In the genomic region with DNA sequence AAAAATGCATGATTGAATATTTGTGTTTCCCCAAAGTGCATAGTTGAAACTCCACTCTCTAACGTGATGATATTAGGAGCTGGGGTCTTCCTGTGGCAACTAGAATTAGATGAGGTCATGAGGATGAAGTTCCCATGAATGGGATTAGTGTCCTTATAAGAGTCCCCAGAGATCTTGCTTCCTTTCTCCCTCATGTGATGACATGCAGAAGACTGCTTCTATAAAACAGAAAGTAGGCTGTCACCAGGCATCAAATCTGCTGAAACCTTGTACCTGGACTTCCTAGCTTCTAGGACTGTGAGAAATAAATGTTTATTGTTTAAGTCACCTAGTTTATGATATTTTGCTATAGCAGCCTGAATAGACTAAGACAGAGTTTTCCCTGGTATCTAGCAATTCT, we compare ENCODE assay signal across 21 cellular contexts.
"Had no signal": no experiment of that assay in that cellular context is flagged by ENCODE, and none has a peak within 500 bp of the region (broad histone marks: within the 10 kb centered on the region; RNA-seq: fewer than 3 reads in every experiment).

No MANE protein-coding gene starts in this region.

- DNase-seq: KBM-7; MG63; NCI-H1092; NCI-H1105 treated with DMSO at 0.1 percent for 48 hours; NCI-H1417 treated with DMSO at 0.1 percent for 48 hours; NCI-H146; NCI-H1694 treated with DMSO at 0.1 percent for 48 hours; NCI-H1930; NCI-H2081; NCI-H2227 treated with DMSO at 0.1 percent for 48 hours; NCI-H524; NCI-H526 treated with DMSO at 0.1 percent for 48 hours; NK-92 treated with Interleukin-12 subunit alpha and Interleukin-12 subunit beta, amount 100 ng/mL, for 24 hours; PC-9; Right ventricle myocardium superior; RPMI8226; SIG-M5; SK-N-SH; SW 1271; T-cell had no signal

- H3K4me3 ChIP-seq: PC-9, SJSA1 had no signal

- H3K27me3 ChIP-seq: MG63, SJSA1 had no signal

- ATAC-seq: T-cell had no signal

- H3K4me1 ChIP-seq: SJSA1 had no signal

- H3K9me3 ChIP-seq: MG63, SJSA1, SK-N-SH had no signal

- H3K36me3 ChIP-seq: MG63, SJSA1 had no signal

- H3K27ac ChIP-seq: PC-9, SJSA1 had no signal
